Comparison of ENCODE assay signal across 19 cellular contexts in genomic region chr11:41306435-41306834, GRCh38.
DNase-seq lines count a peak whose midpoint lies in the region; ATAC-seq and TF ChIP-seq lines count a peak whose summit lies in the region.
"Had no signal": no experiment of that assay in that cellular context is flagged by ENCODE, and none has a peak within 500 bp of the region (broad histone marks: within the 10 kb centered on the region; RNA-seq: fewer than 3 reads in every experiment).

No MANE protein-coding gene starts in this region.

- peak overlapping the region; percentile 26 for H3K27ac Mint-ChIP-seq in stimulated activated naive B cell treated with anti-CD40 and anti-IgM and Interleukin-4, amounts not matched to agents 10 μg/mL and 1 μg/mL and 100 μg/mL, for 72 hours
- no peak overlapping the region for H3K27ac Mint-ChIP-seq in stimulated activated effector memory CD8-positive, alpha-beta T cell treated with anti-CD3 and anti-CD28 coated beads, Interleukin-12 subunit alpha, Interleukin-12 subunit beta, amount 100 ng/mL, for 72 hours
- H3K27ac Mint-ChIP-seq: activated CD8-positive, alpha-beta T cell treated with anti-CD3 and anti-CD28 coated beads for 36 hours; activated naive CD8-positive, alpha-beta T cell treated with anti-CD3 and anti-CD28 coated beads, Interleukin-2, amount 10 ng/mL, durations not matched to agents 7 days and 5 days; activated T-cell treated with anti-CD3 and anti-CD28 coated beads, Interleukin-2, amount 50 U/mL, for 72 hours had no signal

- H3K4me1 Mint-ChIP-seq in stimulated activated naive B cell treated with anti-CD40 and anti-IgM and Interleukin-4, amounts not matched to agents 10 μg/mL and 1 μg/mL and 100 μg/mL, for 72 hours, result peaks cover 12 to 13% of the 10 kb centered on the region in 2 donors
- H3K4me1 Mint-ChIP-seq in stimulated activated effector memory CD8-positive, alpha-beta T cell treated with anti-CD3 and anti-CD28 coated beads, Interleukin-12 subunit alpha, Interleukin-12 subunit beta, amount 100 ng/mL, for 72 hours, result no peaks in the 10 kb centered on the region
- H3K4me1 Mint-ChIP-seq: activated naive CD8-positive, alpha-beta T cell treated with anti-CD3 and anti-CD28 coated beads, Interleukin-2, amount 10 ng/mL, durations not matched to agents 7 days and 5 days had no signal

- no peaks in the 10 kb centered on the region for H3K36me3 ChIP-seq in HUES48 (ENCODE audit: control insufficient read depth, insufficient read depth, low read length)
- H3K36me3 ChIP-seq: BLaER1 treated with 17β-estradiol and CSF1 and Interleukin-3, amounts not matched to agents 10 nM and 100 nM; upper lobe of left lung had no signal

- H3K4me1 ChIP-seq in HUES48 (ENCODE audit: control insufficient read depth, insufficient read depth, low read length), result peaks cover 13% of the 10 kb centered on the region; the same call in 1 of the 2 replicates
- H3K4me1 ChIP-seq: upper lobe of left lung had no signal

- H3K4me3 Mint-ChIP-seq in stimulated activated naive B cell treated with anti-CD40 and anti-IgM and Interleukin-4, amounts not matched to agents 10 μg/mL and 1 μg/mL and 100 μg/mL, for 72 hours, result peak overlapping the region in 1 of 2 donors; percentile 19
- no peak overlapping the region for H3K4me3 Mint-ChIP-seq in stimulated activated effector memory CD8-positive, alpha-beta T cell treated with anti-CD3 and anti-CD28 coated beads, Interleukin-12 subunit alpha, Interleukin-12 subunit beta, amount 100 ng/mL, for 72 hours
- H3K4me3 Mint-ChIP-seq: activated CD8-positive, alpha-beta T cell treated with anti-CD3 and anti-CD28 coated beads for 36 hours; activated naive CD8-positive, alpha-beta T cell treated with anti-CD3 and anti-CD28 coated beads, Interleukin-2, amount 10 ng/mL, durations not matched to agents 7 days and 5 days; activated T-cell treated with anti-CD3 and anti-CD28 coated beads, Interleukin-2, amount 50 U/mL, for 72 hours had no signal

- in situ Hi-C loops in astrocyte of the spinal cord (cut with HindIII; ENCODE audit: low sequenced_read_pairs), result no loop called here

- no peak overlapping the region; the same call in 1 of the 2 replicates for H3K4me3 ChIP-seq in HUES48 (ENCODE audit: low read depth, low read length)
- H3K4me3 ChIP-seq in astrocyte of the spinal cord (ENCODE audit: low read depth, low read length), result no peak overlapping the region
- H3K4me3 ChIP-seq: BLaER1 treated with 17β-estradiol and CSF1 and Interleukin-3, amounts not matched to agents 10 nM and 100 nM; mucosa of descending colon; upper lobe of left lung had no signal

- peaks cover 0 to 3% of the 10 kb centered on the region in 2 donors for H3K36me3 Mint-ChIP-seq in stimulated activated naive B cell treated with anti-CD40 and anti-IgM and Interleukin-4, amounts not matched to agents 10 μg/mL and 1 μg/mL and 100 μg/mL, for 72 hours
- no peaks in the 10 kb centered on the region for H3K36me3 Mint-ChIP-seq in stimulated activated effector memory CD8-positive, alpha-beta T cell treated with anti-CD3 and anti-CD28 coated beads, Interleukin-12 subunit alpha, Interleukin-12 subunit beta, amount 100 ng/mL, for 72 hours
- H3K36me3 Mint-ChIP-seq: activated naive CD8-positive, alpha-beta T cell treated with anti-CD3 and anti-CD28 coated beads, Interleukin-2, amount 10 ng/mL, durations not matched to agents 7 days and 5 days had no signal

- peaks cover 7% of the 10 kb centered on the region; the same call in 1 of the 2 replicates for H3K9me3 ChIP-seq in HUES48 (ENCODE audit: control insufficient read depth, insufficient read depth, low read length)
- H3K9me3 ChIP-seq: BLaER1 treated with 17β-estradiol and CSF1 and Interleukin-3, amounts not matched to agents 10 nM and 100 nM; mucosa of descending colon; upper lobe of left lung had no signal

- H3K27ac ChIP-seq in HUES48 (ENCODE audit: low read depth, low read length), result peak overlapping the region; percentile 2
- H3K27ac ChIP-seq: upper lobe of left lung had no signal

- H3K9ac ChIP-seq in HUES48 (ENCODE audit: low read depth, low read length), result no peak overlapping the region

- no peaks in the 10 kb centered on the region for H3K27me3 ChIP-seq in HUES48 (ENCODE audit: control insufficient read depth, insufficient read depth, low read length)
- H3K27me3 ChIP-seq: BLaER1 treated with 17β-estradiol and CSF1 and Interleukin-3, amounts not matched to agents 10 nM and 100 nM; upper lobe of left lung had no signal

- no peak for TF ChIP-seq CTCF in astrocyte of the spinal cord (IDR thresholded peaks at IDR 0.05; ENCODE audit: low read depth, low read length)

- peak; percentile 40 for DNase-seq in astrocyte of the spinal cord (ENCODE audit: low read depth, low spot score)
- no peak for DNase-seq in stimulated activated naive B cell treated with anti-CD40 and anti-IgM and Interleukin-4, amounts not matched to agents 10 μg/mL and 1 μg/mL and 100 μg/mL, for 72 hours
- no peak for DNase-seq in stimulated activated effector memory CD8-positive, alpha-beta T cell treated with anti-CD3 and anti-CD28 coated beads, Interleukin-12 subunit alpha, Interleukin-12 subunit beta, amount 100 ng/mL, for 72 hours (ENCODE audit: low spot score in 2 of 2)
- no peak for DNase-seq in stimulated activated CD8-positive, alpha-beta memory T cell treated with anti-CD3 and anti-CD28 coated beads, Interleukin-4, amount 100 ng/mL, for 48 hours
- no peak for DNase-seq in cerebellar cortex (ENCODE audit: low spot score)
- DNase-seq in DMS53 treated with DMSO at 0.1 percent for 48 hours (lab: John Stamatoyannopoulos, UW; ENCODE audit: unreplicated experiment), result no peak
- DNase-seq: activated CD8-positive, alpha-beta T cell treated with anti-CD3 and anti-CD28 coated beads for 36 hours; activated naive CD8-positive, alpha-beta T cell treated with anti-CD3 and anti-CD28 coated beads, Interleukin-2, amount 10 ng/mL, durations not matched to agents 7 days and 5 days; activated T-cell treated with anti-CD3 and anti-CD28 coated beads, Interleukin-2, amount 50 U/mL, for 72 hours; left cardiac atrium; mucosa of descending colon; NCI-H2081 treated with DMSO at 0.1 percent for 48 hours; NCI-H526 treated with DMSO at 0.1 percent for 48 hours; stimulated activated naive CD4-positive, alpha-beta T cell treated with Interleukin-2 at 50 U/mL for 16 hours; upper lobe of left lung had no signal

- peak; percentile 49 for ATAC-seq in GM18870 (IDR thresholded peaks at IDR 0.05; ENCODE audit: unreplicated experiment)
- ATAC-seq in stimulated activated naive B cell treated with anti-CD40 and anti-IgM and Interleukin-4, amounts not matched to agents 10 μg/mL and 1 μg/mL and 100 μg/mL, for 72 hours (replicated peaks), result peak; percentile 81 to 82
- ATAC-seq in stimulated activated effector memory CD8-positive, alpha-beta T cell treated with anti-CD3 and anti-CD28 coated beads, Interleukin-12 subunit alpha, Interleukin-12 subunit beta, amount 100 ng/mL, for 72 hours, result no peak
- ATAC-seq: activated CD8-positive, alpha-beta T cell treated with anti-CD3 and anti-CD28 coated beads for 36 hours; activated T-cell treated with anti-CD3 and anti-CD28 coated beads, Interleukin-2, amount 50 U/mL, for 72 hours; HepG2; left cardiac atrium; mucosa of descending colon had no signal

- no peaks in the 10 kb centered on the region for H3K27me3 Mint-ChIP-seq in stimulated activated naive B cell treated with anti-CD40 and anti-IgM and Interleukin-4, amounts not matched to agents 10 μg/mL and 1 μg/mL and 100 μg/mL, for 72 hours
- H3K27me3 Mint-ChIP-seq: activated CD8-positive, alpha-beta T cell treated with anti-CD3 and anti-CD28 coated beads for 36 hours; activated naive CD8-positive, alpha-beta T cell treated with anti-CD3 and anti-CD28 coated beads, Interleukin-2, amount 10 ng/mL, durations not matched to agents 7 days and 5 days had no signal

- peaks cover 3 to 4% of the 10 kb centered on the region in 2 donors for H3K9me3 Mint-ChIP-seq in stimulated activated naive B cell treated with anti-CD40 and anti-IgM and Interleukin-4, amounts not matched to agents 10 μg/mL and 1 μg/mL and 100 μg/mL, for 72 hours
- peaks cover 10% of the 10 kb centered on the region for H3K9me3 Mint-ChIP-seq in stimulated activated effector memory CD8-positive, alpha-beta T cell treated with anti-CD3 and anti-CD28 coated beads, Interleukin-12 subunit alpha, Interleukin-12 subunit beta, amount 100 ng/mL, for 72 hours
- H3K9me3 Mint-ChIP-seq: activated naive CD8-positive, alpha-beta T cell treated with anti-CD3 and anti-CD28 coated beads, Interleukin-2, amount 10 ng/mL, durations not matched to agents 7 days and 5 days had no signal
